Comparison of ENCODE assay signal across 13 cellular contexts in genomic region chr13:47094734-47095434, GRCh38.
DNase-seq lines count a peak whose midpoint lies in the region; ATAC-seq and TF ChIP-seq lines count a peak whose summit lies in the region.
"Had no signal": no experiment of that assay in that cellular context is flagged by ENCODE, and none has a peak within 500 bp of the region (broad histone marks: within the 10 kb centered on the region; RNA-seq: fewer than 3 reads in every experiment).

No MANE protein-coding gene starts in this region.

- peak; percentile 93 for ATAC-seq in GM19372 (IDR thresholded peaks at IDR 0.05; ENCODE audit: low read depth, unreplicated experiment)
- ATAC-seq in HG02623 (IDR thresholded peaks at IDR 0.05; ENCODE audit: unreplicated experiment), result peak; percentile 95
- ATAC-seq in HG03354 (IDR thresholded peaks at IDR 0.05; ENCODE audit: poor library complexity, severe bottlenecking, unreplicated experiment), result peak; percentile 99

- TF ChIP-seq CTCF in GM12865 (IDR thresholded peaks at IDR 0.05; ENCODE audit: insufficient read depth, low read depth, low read length, missing control alignments), result no peak

- no peak overlapping the region for H3K4me3 ChIP-seq in GM12865 (ENCODE audit: low read depth, low read length)
- H3K4me3 ChIP-seq: ascending aorta, tibial nerve had no signal

- DNase-seq in GM12865 (ENCODE audit: low read depth), result peak; percentile 62
- DNase-seq in SHP77 (lab: John Stamatoyannopoulos, UW), result no peak
- no peak for DNase-seq in RKO (ENCODE audit: low spot score)
- no peak for DNase-seq in SKM-1 (lab: John Stamatoyannopoulos, UW; ENCODE audit: unreplicated experiment)
- no peak for DNase-seq in medulla oblongata (ENCODE audit: extremely low spot score)
- DNase-seq: effector CD8-positive, alpha-beta T cell; NCI-H1417 treated with DMSO at 0.1 percent for 48 hours; T-helper 9 cell had no signal
